Comparison of ENCODE assay signal across 19 cellular contexts in the genomic region with DNA sequence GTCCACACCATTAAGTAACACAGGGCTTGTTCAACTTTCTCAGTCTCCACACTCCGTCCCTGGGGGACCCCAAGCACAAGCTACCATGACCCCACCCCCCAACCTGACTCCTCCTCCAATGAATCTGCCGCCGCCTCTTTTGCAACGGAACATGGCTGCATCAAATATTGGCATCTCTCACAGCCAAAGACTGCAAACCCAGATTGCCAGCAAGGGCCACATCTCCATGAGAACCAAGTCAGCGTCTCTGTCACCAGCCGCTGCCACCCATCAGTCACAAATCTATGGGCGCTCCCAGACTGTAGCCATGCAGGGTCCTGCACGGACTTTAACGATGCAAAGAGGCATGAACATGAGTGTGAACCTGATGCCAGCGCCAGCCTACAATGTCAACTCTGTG.
DNase-seq lines count a peak whose midpoint lies in the region; ATAC-seq, FAIRE-seq and TF ChIP-seq lines count a peak whose summit lies in the region.
"Had no signal": no experiment of that assay in that cellular context is flagged by ENCODE, and none has a peak within 500 bp of the region (broad histone marks: within the 10 kb centered on the region; RNA-seq: fewer than 3 reads in every experiment).

No MANE protein-coding gene starts in this region.

- no peaks in the 10 kb centered on the region for H4K20me1 ChIP-seq in endothelial cell of umbilical vein (replicated peaks; ENCODE audit: control insufficient read depth, extremely low read depth, insufficient read depth, low read length)

- CTCF ChIA-PET in endothelial cell of umbilical vein (lab: Charles Lee): no interaction called here

- no peak for FAIRE-seq in endothelial cell of umbilical vein (lab: Jason Lieb, UNC)
- FAIRE-seq: A549, D721Med, GM19239, H1 had no signal

- H3K27ac ChIP-seq in endothelial cell of umbilical vein (ENCODE audit: insufficient read depth, low read depth, low read length) (no peak overlapping the region), stomach smooth muscle (ENCODE audit: low read length) (peak overlapping the region; percentile 24)
- H3K27ac ChIP-seq: A549, C4-2B, HL-60 had no signal

- POLR2A ChIA-PET in endothelial cell of umbilical vein (lab: Charles Lee): no interaction called here

- H3K4me2 ChIP-seq in endothelial cell of umbilical vein (ENCODE audit: insufficient read depth, low read length): no peak overlapping the region
- H3K4me2 ChIP-seq: A549 had no signal

- no peak for TF ChIP-seq CTCF in endothelial cell of umbilical vein (IDR thresholded peaks at IDR 0.05; ENCODE audit: extremely low read depth in 1 of 2, insufficient read depth in 1 of 2, low read depth in 1 of 2, low read length in 2 of 2)

- no peaks in the 10 kb centered on the region for H3K9me1 ChIP-seq in endothelial cell of umbilical vein (replicated peaks; ENCODE audit: control insufficient read depth, extremely low read depth, insufficient read depth, low read length)

- no peak for TF ChIP-seq POLR2A in endothelial cell of umbilical vein (IDR thresholded peaks at IDR 0.05; ENCODE audit: low read depth, low read length)

- H3K27me3 ChIP-seq in endothelial cell of umbilical vein (ENCODE audit: control insufficient read depth in 2 of 2, insufficient read depth in 2 of 2, low read length in 2 of 2) (no peaks in the 10 kb centered on the region), stomach smooth muscle (ENCODE audit: control insufficient read depth in 1 of 2, insufficient read depth in 2 of 2, low read length in 2 of 2) (no peaks in the 10 kb centered on the region)
- H3K27me3 ChIP-seq: BE2C had no signal

- BruUV-seq in endothelial cell of umbilical vein (replicated peaks; lab: Mats Ljungman, UMichigan): TSS peak; percentile 9

- H3K4me1 ChIP-seq in endothelial cell of umbilical vein (ENCODE audit: control insufficient read depth, extremely low read depth, insufficient read depth, low read length) (peaks cover 4% of the 10 kb centered on the region), stomach smooth muscle (ENCODE audit: control insufficient read depth, insufficient read depth, low read length) (peaks cover 16% of the 10 kb centered on the region)
- H3K4me1 ChIP-seq: A549, BE2C, HAP-1 had no signal

- dilution Hi-C loops in endothelial cell of umbilical vein (cut with MboI; ENCODE audit: extremely low pct_ligation_motif_present, low sequenced_read_pairs): no loop called here

- ATAC-seq in Right ventricle myocardium inferior (peak; percentile 15), HG03045 (IDR thresholded peaks at IDR 0.05; ENCODE audit: unreplicated experiment) (no peak)
- ATAC-seq: A549 had no signal

- no peak for DNase-seq in Right ventricle myocardium inferior (ENCODE audit: missing footprints)
- DNase-seq in cardiac septum (ENCODE audit: low spot score): no peak
- no peak for DNase-seq in endothelial cell of umbilical vein (ENCODE audit: low read depth, low spot score)
- peak; percentile 49 for DNase-seq in mesenteric fat pad (ENCODE audit: low spot score)
- no peak for DNase-seq in NCI-H1694 (lab: John Stamatoyannopoulos, UW)
- DNase-seq in COLO829 (ENCODE audit: low spot score): no peak
- DNase-seq: BE2C; CD4-positive, alpha-beta memory T cell; COR-L47; GF-D8 had no signal

- no peak overlapping the region for H2AFZ ChIP-seq in endothelial cell of umbilical vein (ENCODE audit: low read depth, low read length)

- H3K4me3 ChIP-seq in endothelial cell of umbilical vein (replicated peaks in 1 of 3; ENCODE audit: insufficient read depth in 1 of 3, low read depth in 1 of 3, low read length in 3 of 3) (no peak overlapping the region), stomach smooth muscle (ENCODE audit: low read length in 2 of 2) (peak overlapping the region in 1 of 2 donors; percentile 15)
- H3K4me3 ChIP-seq: A549, HAP-1 had no signal

- intact Hi-C loops in Right ventricle myocardium inferior (cut with DNase I): loop anchor here (10.0 kb wide), 2 partner anchors 64 to 204 kb away; partner anchors contain the start of gene COMTD1
- intact Hi-C loops in cardiac septum (cut with DNase I): no loop called here
- intact Hi-C loops in endothelial cell of umbilical vein (cut with micrococcal nuclease): no loop called here

- no peak overlapping the region for H3K9ac ChIP-seq in endothelial cell of umbilical vein (replicated peaks; ENCODE audit: extremely low read depth, insufficient read depth, low read length)
- no peak overlapping the region for H3K9ac ChIP-seq in stomach smooth muscle (ENCODE audit: low read length in 2 of 2)

- H3K36me3 ChIP-seq in endothelial cell of umbilical vein (ENCODE audit: control insufficient read depth in 2 of 2, extremely low read depth in 1 of 2, insufficient read depth in 2 of 2, low read length in 2 of 2) (peaks cover 0 to 12% of the 10 kb centered on the region in 2 experiments), stomach smooth muscle (ENCODE audit: control insufficient read depth in 2 of 2, insufficient read depth in 2 of 2, low read length in 2 of 2) (peaks cover 16 to 46% of the 10 kb centered on the region in 2 donors)

- H3K79me2 ChIP-seq in endothelial cell of umbilical vein (ENCODE audit: control insufficient read depth, insufficient read depth, low read length): no peaks in the 10 kb centered on the region

- H3K9me3 ChIP-seq in endothelial cell of umbilical vein (replicated peaks; ENCODE audit: control insufficient read depth, insufficient read depth, low read length) (no peaks in the 10 kb centered on the region), stomach smooth muscle (ENCODE audit: control insufficient read depth in 2 of 2, low read length in 2 of 2) (no peaks in the 10 kb centered on the region)
- H3K9me3 ChIP-seq: A549, BE2C, HAP-1 had no signal

TF ChIP-seq in endothelial cell of umbilical vein, 7 proteins besides CTCF, POLR2A, EP300 and RAD21:
- TF ChIP-seq MYC (IDR thresholded peaks at IDR 0.05; ENCODE audit: low read depth, low read length) (no peak), GATA2 (IDR thresholded peaks at IDR 0.05; ENCODE audit: insufficient read depth, insufficient read length, low read depth, low read length) (no peak), EZH2 (IDR thresholded peaks at IDR 0.05; ENCODE audit: borderline replicate concordance, low read depth, low read length, severe bottlenecking) (no peak), JUN (IDR thresholded peaks at IDR 0.05; ENCODE audit: borderline replicate concordance, insufficient read depth, insufficient read length, low read depth) (no peak), POLR2AphosphoS5 (IDR thresholded peaks at IDR 0.05; ENCODE audit: insufficient read depth, low read depth, low read length) (no peak), FOS (IDR thresholded peaks at IDR 0.05; ENCODE audit: borderline replicate concordance, insufficient read depth, low read length) (no peak), MAX (IDR thresholded peaks at IDR 0.05; ENCODE audit: insufficient read depth, insufficient read length) (no peak)
